ENCODE assay signal across 1 cellular context in genomic region chr1:58816072-58816746, GRCh38.
TF ChIP-seq lines count a peak whose summit lies in the region.

No MANE protein-coding gene starts in this region.

TF ChIP-seq in HepG2, 621 proteins besides CTCF, POLR2A, EP300 and RAD21 (continued from another document and continues in another):
- TF ChIP-seq, protein P1, sequence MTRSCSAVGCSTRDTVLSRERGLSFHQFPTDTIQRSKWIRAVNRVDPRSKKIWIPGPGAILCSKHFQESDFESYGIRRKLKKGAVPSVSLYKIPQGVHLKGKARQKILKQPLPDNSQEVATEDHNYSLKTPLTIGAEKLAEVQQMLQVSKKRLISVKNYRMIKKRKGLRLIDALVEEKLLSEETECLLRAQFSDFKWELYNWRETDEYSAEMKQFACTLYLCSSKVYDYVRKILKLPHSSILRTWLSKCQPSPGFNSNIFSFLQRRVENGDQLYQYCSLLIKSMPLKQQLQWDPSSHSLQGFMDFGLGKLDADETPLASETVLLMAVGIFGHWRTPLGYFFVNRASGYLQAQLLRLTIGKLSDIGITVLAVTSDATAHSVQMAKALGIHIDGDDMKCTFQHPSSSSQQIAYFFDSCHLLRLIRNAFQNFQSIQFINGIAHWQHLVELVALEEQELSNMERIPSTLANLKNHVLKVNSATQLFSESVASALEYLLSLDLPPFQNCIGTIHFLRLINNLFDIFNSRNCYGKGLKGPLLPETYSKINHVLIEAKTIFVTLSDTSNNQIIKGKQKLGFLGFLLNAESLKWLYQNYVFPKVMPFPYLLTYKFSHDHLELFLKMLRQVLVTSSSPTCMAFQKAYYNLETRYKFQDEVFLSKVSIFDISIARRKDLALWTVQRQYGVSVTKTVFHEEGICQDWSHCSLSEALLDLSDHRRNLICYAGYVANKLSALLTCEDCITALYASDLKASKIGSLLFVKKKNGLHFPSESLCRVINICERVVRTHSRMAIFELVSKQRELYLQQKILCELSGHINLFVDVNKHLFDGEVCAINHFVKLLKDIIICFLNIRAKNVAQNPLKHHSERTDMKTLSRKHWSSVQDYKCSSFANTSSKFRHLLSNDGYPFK (CRISPR knock-in tag; IDR thresholded peaks at IDR 0.05; ENCODE audit: borderline replicate concordance), result peak; percentile 25; the same call in 1 of the 2 replicates
- TF ChIP-seq ZNF615 (CRISPR knock-in tag; IDR thresholded peaks at IDR 0.05; ENCODE audit: borderline replicate concordance), result no peak
- 0 out of 2 replicates have a peak, but pooled peaks have one; percentile 5 for TF ChIP-seq ZMYM2 (CRISPR knock-in tag; IDR thresholded peaks at IDR 0.05)
- no peak for TF ChIP-seq SOX6 (IDR thresholded peaks at IDR 0.05)
- TF ChIP-seq SOX6 (CRISPR knock-in tag; IDR thresholded peaks at IDR 0.05), result peak; percentile 62
- TF ChIP-seq ZBTB10 (CRISPR knock-in tag; IDR thresholded peaks at IDR 0.05; ENCODE audit: borderline replicate concordance), result peak; percentile 79
- peak; percentile 82 for TF ChIP-seq SPEN (CRISPR knock-in tag; IDR thresholded peaks at IDR 0.05; ENCODE audit: low read depth)
- 0 out of 2 replicates have a peak, but pooled peaks have one; percentile 25 for TF ChIP-seq TARDBP (CRISPR knock-in tag; IDR thresholded peaks at IDR 0.05)
- peak; percentile 72; the same call in 1 of the 2 replicates for TF ChIP-seq ZNF607 (CRISPR knock-in tag; IDR thresholded peaks at IDR 0.05; ENCODE audit: borderline replicate concordance)
- TF ChIP-seq KLF12 (CRISPR knock-in tag; IDR thresholded peaks at IDR 0.05; ENCODE audit: borderline replicate concordance), result peak; percentile 91
- TF ChIP-seq, protein P2, sequence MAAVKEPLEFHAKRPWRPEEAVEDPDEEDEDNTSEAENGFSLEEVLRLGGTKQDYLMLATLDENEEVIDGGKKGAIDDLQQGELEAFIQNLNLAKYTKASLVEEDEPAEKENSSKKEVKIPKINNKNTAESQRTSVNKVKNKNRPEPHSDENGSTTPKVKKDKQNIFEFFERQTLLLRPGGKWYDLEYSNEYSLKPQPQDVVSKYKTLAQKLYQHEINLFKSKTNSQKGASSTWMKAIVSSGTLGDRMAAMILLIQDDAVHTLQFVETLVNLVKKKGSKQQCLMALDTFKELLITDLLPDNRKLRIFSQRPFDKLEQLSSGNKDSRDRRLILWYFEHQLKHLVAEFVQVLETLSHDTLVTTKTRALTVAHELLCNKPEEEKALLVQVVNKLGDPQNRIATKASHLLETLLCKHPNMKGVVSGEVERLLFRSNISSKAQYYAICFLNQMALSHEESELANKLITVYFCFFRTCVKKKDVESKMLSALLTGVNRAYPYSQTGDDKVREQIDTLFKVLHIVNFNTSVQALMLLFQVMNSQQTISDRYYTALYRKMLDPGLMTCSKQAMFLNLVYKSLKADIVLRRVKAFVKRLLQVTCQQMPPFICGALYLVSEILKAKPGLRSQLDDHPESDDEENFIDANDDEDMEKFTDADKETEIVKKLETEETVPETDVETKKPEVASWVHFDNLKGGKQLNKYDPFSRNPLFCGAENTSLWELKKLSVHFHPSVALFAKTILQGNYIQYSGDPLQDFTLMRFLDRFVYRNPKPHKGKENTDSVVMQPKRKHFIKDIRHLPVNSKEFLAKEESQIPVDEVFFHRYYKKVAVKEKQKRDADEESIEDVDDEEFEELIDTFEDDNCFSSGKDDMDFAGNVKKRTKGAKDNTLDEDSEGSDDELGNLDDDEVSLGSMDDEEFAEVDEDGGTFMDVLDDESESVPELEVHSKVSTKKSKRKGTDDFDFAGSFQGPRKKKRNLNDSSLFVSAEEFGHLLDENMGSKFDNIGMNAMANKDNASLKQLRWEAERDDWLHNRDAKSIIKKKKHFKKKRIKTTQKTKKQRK (IDR thresholded peaks at IDR 0.05; ENCODE audit: low read length), result no peak
- TF ChIP-seq STAG1 (CRISPR knock-in tag; IDR thresholded peaks at IDR 0.05), result peak; percentile 26; the same call in 1 of the 2 replicates
- peak; percentile 67 for TF ChIP-seq KAT8 (CRISPR knock-in tag; IDR thresholded peaks at IDR 0.05)
- peak; percentile 34; the same call in 1 of the 2 replicates for TF ChIP-seq HDAC2 (CRISPR knock-in tag; IDR thresholded peaks at IDR 0.05)
- TF ChIP-seq ZSCAN29 (CRISPR knock-in tag; conservative IDR thresholded peaks at IDR 0.05), result peak; percentile 71; the same call in 1 of the 2 replicates
- TF ChIP-seq HDAC6 (IDR thresholded peaks at IDR 0.05; ENCODE audit: low read depth, low read length), result no peak
- no peak for TF ChIP-seq TCF12 (IDR thresholded peaks at IDR 0.05)
- TF ChIP-seq TCF12 (CRISPR knock-in tag; IDR thresholded peaks at IDR 0.05), result 0 out of 2 replicates have a peak, but pooled peaks have one; percentile 36
- peak; percentile 75; the same call in 1 of the 2 replicates for TF ChIP-seq MYPOP (CRISPR knock-in tag; IDR thresholded peaks at IDR 0.05)
- 0 out of 2 replicates have a peak, but pooled peaks have one; percentile 28 for TF ChIP-seq MED13 (CRISPR knock-in tag; IDR thresholded peaks at IDR 0.05)
- no peak for TF ChIP-seq CHCHD3 (CRISPR knock-in tag; IDR thresholded peaks at IDR 0.05)
- TF ChIP-seq ELF1 (CRISPR knock-in tag; IDR thresholded peaks at IDR 0.05), result peak; percentile 87
- peak; percentile 62 for TF ChIP-seq MED1 (CRISPR knock-in tag; IDR thresholded peaks at IDR 0.05)
- TF ChIP-seq ISX (CRISPR knock-in tag; conservative IDR thresholded peaks at IDR 0.05), result no peak
- TF ChIP-seq ZKSCAN1 (IDR thresholded peaks at IDR 0.05; ENCODE audit: low read length), result no peak
- peak; percentile 47; the same call in 1 of the 2 replicates for TF ChIP-seq ATF7-NPFF (CRISPR knock-in tag; IDR thresholded peaks at IDR 0.05; ENCODE audit: low read depth)
- peak; percentile 45; the same call in 1 of the 2 replicates for TF ChIP-seq MYC (CRISPR knock-in tag; IDR thresholded peaks at IDR 0.05; ENCODE audit: borderline replicate concordance)
- peak; percentile 70 for TF ChIP-seq XRCC5 (optimal IDR thresholded peaks at IDR 0.05; ENCODE audit: low read length)
- TF ChIP-seq POLR2AphosphoS5 (IDR thresholded peaks at IDR 0.05; ENCODE audit: low read depth, low read length), result peak; percentile 44; the same call in 1 of the 2 replicates
- TF ChIP-seq BRCA1 (CRISPR knock-in tag; IDR thresholded peaks at IDR 0.05), result no peak
- peak; percentile 65 for TF ChIP-seq RXRA (CRISPR knock-in tag; IDR thresholded peaks at IDR 0.05)
- TF ChIP-seq GATA4 (IDR thresholded peaks at IDR 0.05; ENCODE audit: borderline replicate concordance, low read depth), result 0 out of 2 replicates have a peak, but pooled peaks have one; percentile 21
- TF ChIP-seq GTF2F1 (IDR thresholded peaks at IDR 0.05; ENCODE audit: low read length), result no peak
- peak; percentile 39; the same call in 1 of the 2 replicates for TF ChIP-seq KDM2A (CRISPR knock-in tag; IDR thresholded peaks at IDR 0.05; ENCODE audit: borderline replicate concordance, low read depth)
- TF ChIP-seq, protein P3, sequence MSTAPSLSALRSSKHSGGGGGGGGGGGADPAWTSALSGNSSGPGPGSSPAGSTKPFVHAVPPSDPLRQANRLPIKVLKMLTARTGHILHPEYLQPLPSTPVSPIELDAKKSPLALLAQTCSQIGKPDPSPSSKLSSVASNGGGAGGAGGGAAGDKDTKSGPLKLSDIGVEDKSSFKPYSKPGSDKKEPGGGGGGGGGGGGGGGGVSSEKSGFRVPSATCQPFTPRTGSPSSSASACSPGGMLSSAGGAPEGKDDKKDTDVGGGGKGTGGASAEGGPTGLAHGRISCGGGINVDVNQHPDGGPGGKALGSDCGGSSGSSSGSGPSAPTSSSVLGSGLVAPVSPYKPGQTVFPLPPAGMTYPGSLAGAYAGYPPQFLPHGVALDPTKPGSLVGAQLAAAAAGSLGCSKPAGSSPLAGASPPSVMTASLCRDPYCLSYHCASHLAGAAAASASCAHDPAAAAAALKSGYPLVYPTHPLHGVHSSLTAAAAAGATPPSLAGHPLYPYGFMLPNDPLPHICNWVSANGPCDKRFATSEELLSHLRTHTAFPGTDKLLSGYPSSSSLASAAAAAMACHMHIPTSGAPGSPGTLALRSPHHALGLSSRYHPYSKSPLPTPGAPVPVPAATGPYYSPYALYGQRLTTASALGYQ (CRISPR knock-in tag; IDR thresholded peaks at IDR 0.05), result peak; percentile 43; the same call in 1 of the 2 replicates
- peak; percentile 47; the same call in 1 of the 2 replicates for TF ChIP-seq NFKB2 (CRISPR knock-in tag; IDR thresholded peaks at IDR 0.05; ENCODE audit: borderline replicate concordance)
- TF ChIP-seq, protein P4, sequence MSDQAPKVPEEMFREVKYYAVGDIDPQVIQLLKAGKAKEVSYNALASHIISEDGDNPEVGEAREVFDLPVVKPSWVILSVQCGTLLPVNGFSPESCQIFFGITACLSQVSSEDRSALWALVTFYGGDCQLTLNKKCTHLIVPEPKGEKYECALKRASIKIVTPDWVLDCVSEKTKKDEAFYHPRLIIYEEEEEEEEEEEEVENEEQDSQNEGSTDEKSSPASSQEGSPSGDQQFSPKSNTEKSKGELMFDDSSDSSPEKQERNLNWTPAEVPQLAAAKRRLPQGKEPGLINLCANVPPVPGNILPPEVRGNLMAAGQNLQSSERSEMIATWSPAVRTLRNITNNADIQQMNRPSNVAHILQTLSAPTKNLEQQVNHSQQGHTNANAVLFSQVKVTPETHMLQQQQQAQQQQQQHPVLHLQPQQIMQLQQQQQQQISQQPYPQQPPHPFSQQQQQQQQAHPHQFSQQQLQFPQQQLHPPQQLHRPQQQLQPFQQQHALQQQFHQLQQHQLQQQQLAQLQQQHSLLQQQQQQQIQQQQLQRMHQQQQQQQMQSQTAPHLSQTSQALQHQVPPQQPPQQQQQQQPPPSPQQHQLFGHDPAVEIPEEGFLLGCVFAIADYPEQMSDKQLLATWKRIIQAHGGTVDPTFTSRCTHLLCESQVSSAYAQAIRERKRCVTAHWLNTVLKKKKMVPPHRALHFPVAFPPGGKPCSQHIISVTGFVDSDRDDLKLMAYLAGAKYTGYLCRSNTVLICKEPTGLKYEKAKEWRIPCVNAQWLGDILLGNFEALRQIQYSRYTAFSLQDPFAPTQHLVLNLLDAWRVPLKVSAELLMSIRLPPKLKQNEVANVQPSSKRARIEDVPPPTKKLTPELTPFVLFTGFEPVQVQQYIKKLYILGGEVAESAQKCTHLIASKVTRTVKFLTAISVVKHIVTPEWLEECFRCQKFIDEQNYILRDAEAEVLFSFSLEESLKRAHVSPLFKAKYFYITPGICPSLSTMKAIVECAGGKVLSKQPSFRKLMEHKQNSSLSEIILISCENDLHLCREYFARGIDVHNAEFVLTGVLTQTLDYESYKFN (CRISPR knock-in tag; conservative IDR thresholded peaks at IDR 0.05), result peak; percentile 22
- TF ChIP-seq MXD4 (CRISPR knock-in tag; IDR thresholded peaks at IDR 0.05), result no peak
- TF ChIP-seq ZFAT (CRISPR knock-in tag; conservative IDR thresholded peaks at IDR 0.05), result no peak
- TF ChIP-seq, protein P5, sequence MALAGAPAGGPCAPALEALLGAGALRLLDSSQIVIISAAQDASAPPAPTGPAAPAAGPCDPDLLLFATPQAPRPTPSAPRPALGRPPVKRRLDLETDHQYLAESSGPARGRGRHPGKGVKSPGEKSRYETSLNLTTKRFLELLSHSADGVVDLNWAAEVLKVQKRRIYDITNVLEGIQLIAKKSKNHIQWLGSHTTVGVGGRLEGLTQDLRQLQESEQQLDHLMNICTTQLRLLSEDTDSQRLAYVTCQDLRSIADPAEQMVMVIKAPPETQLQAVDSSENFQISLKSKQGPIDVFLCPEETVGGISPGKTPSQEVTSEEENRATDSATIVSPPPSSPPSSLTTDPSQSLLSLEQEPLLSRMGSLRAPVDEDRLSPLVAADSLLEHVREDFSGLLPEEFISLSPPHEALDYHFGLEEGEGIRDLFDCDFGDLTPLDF (CRISPR knock-in tag; IDR thresholded peaks at IDR 0.05), result peak; percentile 56
- peak; percentile 96 for TF ChIP-seq ELF3 (CRISPR knock-in tag; IDR thresholded peaks at IDR 0.05)
- peak; percentile 95 for TF ChIP-seq ZNF652 (CRISPR knock-in tag; IDR thresholded peaks at IDR 0.05; ENCODE audit: borderline replicate concordance, low read depth)
- peak; percentile 84 for TF ChIP-seq RBFOX2 (IDR thresholded peaks at IDR 0.05; ENCODE audit: low read depth, low read length)
- peak; percentile 65; the same call in 1 of the 2 replicates for TF ChIP-seq DNMT1 (CRISPR knock-in tag; IDR thresholded peaks at IDR 0.05)
- peak; percentile 71 for TF ChIP-seq SKI (IDR thresholded peaks at IDR 0.05; ENCODE audit: partially characterized antibody)
- no peak for TF ChIP-seq DPF2 (CRISPR knock-in tag; IDR thresholded peaks at IDR 0.05; ENCODE audit: borderline replicate concordance, low read depth)
- TF ChIP-seq ZFY (CRISPR knock-in tag; IDR thresholded peaks at IDR 0.05), result peak; percentile 73
- TF ChIP-seq SUZ12 (IDR thresholded peaks at IDR 0.05; ENCODE audit: low read depth, low read length), result no peak
- TF ChIP-seq KDM3A (CRISPR knock-in tag; IDR thresholded peaks at IDR 0.05; ENCODE audit: low read depth), result peak; percentile 85; the same call in 1 of the 2 replicates
- no peak for TF ChIP-seq PTBP1 (IDR thresholded peaks at IDR 0.05; ENCODE audit: low read depth, low read length, poor library complexity, severe bottlenecking)
- peak; percentile 50; the same call in 1 of the 2 replicates for TF ChIP-seq SOX5 (CRISPR knock-in tag; IDR thresholded peaks at IDR 0.05; ENCODE audit: borderline replicate concordance)
